25 cellular contexts compared by ENCODE assay signal in the genomic region with DNA sequence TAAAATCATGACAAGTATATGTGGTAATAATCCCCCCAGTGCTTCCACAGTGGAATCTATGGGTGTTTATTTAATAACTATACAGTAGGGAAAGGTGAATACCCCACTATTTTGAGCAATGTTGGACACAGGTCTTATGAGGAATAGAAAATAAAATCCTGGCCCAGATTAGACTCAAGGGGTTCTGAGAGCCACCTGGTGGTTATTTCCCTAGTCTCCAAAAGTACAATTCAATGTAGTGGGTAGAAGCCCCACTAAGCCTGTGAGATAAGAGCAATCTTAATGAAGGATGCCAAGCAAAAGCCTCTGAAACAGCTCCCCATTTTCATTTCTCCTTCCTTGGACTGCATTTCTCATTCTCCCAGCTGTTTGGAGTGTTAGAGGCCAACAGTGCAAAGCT.
"Had no signal": no experiment of that assay in that cellular context is flagged by ENCODE, and none has a peak within 500 bp of the region (broad histone marks: within the 10 kb centered on the region; RNA-seq: fewer than 3 reads in every experiment).

No MANE protein-coding gene starts in this region.

- H3K4me3 ChIP-seq: lower lobe of right lung, pancreas, prostate gland, skin epidermis, thoracic aorta, vagina had no signal

- H3K27me3 ChIP-seq: brain microvascular endothelial cell, pancreas, vagina had no signal

- H3K36me3 ChIP-seq: brain microvascular endothelial cell, lower lobe of right lung, pancreas, prostate gland, thoracic aorta, vagina had no signal

- H3K4me1 ChIP-seq: lower lobe of right lung, pancreas, prostate gland, vagina had no signal

- DNase-seq: activated CD4-positive, alpha-beta T cell treated with anti-CD3 and anti-CD28 coated beads for 4 hours; activated CD4-positive, alpha-beta T cell treated with anti-CD3 and anti-CD28 coated beads, Interleukin-2, amount 50 U/mL, for 4 hours; activated CD8-positive, alpha-beta memory T cell treated with anti-CD3 and anti-CD28 coated beads, Interleukin-2, amount 50 U/mL, for 4 hours; activated gamma-delta T cell treated with Interleukin-2 at 50 U/mL for 16 hours; activated naive CD4-positive, alpha-beta T cell treated with anti-CD3 and anti-CD28 coated beads, Interleukin-2, amount 50 U/mL, for 16 hours; activated T-cell treated with anti-CD3 and anti-CD28 coated beads, Interleukin-2, amount 50 U/mL, for 1 hour; amniotic stem cell; brain microvascular endothelial cell; caudate nucleus; cortex of kidney; left cardiac atrium; lower lobe of right lung; mesenchymal stem cell; nucleus accumbens; pancreas; retina; stimulated activated CD4-positive, alpha-beta T cell treated with anti-CD3 and anti-CD28 coated beads, Interleukin-12 subunit alpha, Interleukin-12 subunit beta, amount 100 ng/mL, for 4 hours; stimulated activated CD4-positive, alpha-beta T cell treated with anti-CD3 and anti-CD28 coated beads, Interleukin-4, amount 100 ng/mL, for 24 hours had no signal

- H3K27ac ChIP-seq: brain microvascular endothelial cell, lower lobe of right lung, pancreas, prostate gland, skin epidermis, thoracic aorta, vagina had no signal

- ATAC-seq: lower lobe of right lung; naive thymus-derived CD8-positive, alpha-beta T cell; pancreas; sciatic nerve; stimulated activated effector memory CD8-positive, alpha-beta T cell treated with anti-CD3 and anti-CD28 coated beads, Interleukin-12 subunit alpha, Interleukin-12 subunit beta, amount 100 ng/mL, for 72 hours had no signal

- H3K9me3 ChIP-seq: lower lobe of right lung, pancreas, prostate gland, thoracic aorta, vagina had no signal
